Comparison of ENCODE assay signal across 13 cellular contexts in genomic region chr16:1335996-1336395, GRCh38. TPM values are rescaled to one million over a fixed set of nuclear protein-coding genes. Genes with fewer than 3 reads are reported as not detected.
DNase-seq lines count a peak whose midpoint lies in the region; ATAC-seq, FAIRE-seq and TF ChIP-seq lines count a peak whose summit lies in the region.
"Had no signal": no experiment of that assay in that cellular context is flagged by ENCODE, and none has a peak within 500 bp of the region (broad histone marks: within the 10 kb centered on the region; RNA-seq: fewer than 3 reads in every experiment).

No MANE protein-coding gene starts in this region.

- H3K9ac ChIP-seq in BLaER1 treated with 17β-estradiol and CSF1 and Interleukin-3, amounts not matched to agents 10 nM and 100 nM: no peak overlapping the region

- no peak for ATAC-seq in activated T-cell treated with anti-CD3 and anti-CD28 coated beads, Interleukin-2, amount 50 U/mL, for 4 hours
- ATAC-seq: activated CD4-positive, alpha-beta T cell treated with anti-CD3 and anti-CD28 coated beads for 36 hours had no signal

- peak overlapping the region in 8 of 11 experiments; percentile 24 to 65 (median 50); a peak in 12 of 22 replicates for H3K4me2 ChIP-seq in BLaER1 treated with 17β-estradiol and CSF1 and Interleukin-3, amounts not matched to agents 10 nM and 100 nM

- peaks cover 0 to 6% (median 0%) of the 10 kb centered on the region in 11 experiments; a peak in 1 of 22 replicates for H3K9me3 ChIP-seq in BLaER1 treated with 17β-estradiol and CSF1 and Interleukin-3, amounts not matched to agents 10 nM and 100 nM (replicated peaks in 1 of 11)
- peaks cover 3% of the 10 kb centered on the region for H3K9me3 ChIP-seq in WERI-Rb-1 (ENCODE audit: severe bottlenecking)

- 0 out of 2 replicates have a peak, but pooled peaks have one; percentile 14 for TF ChIP-seq CTCF in WERI-Rb-1 (IDR thresholded peaks at IDR 0.05; ENCODE audit: low read depth, low read length)

- H3K4me1 ChIP-seq in BLaER1 treated with 17β-estradiol and CSF1 and Interleukin-3, amounts not matched to agents 10 nM and 100 nM: peaks cover 16 to 82% (median 71%) of the 10 kb centered on the region in 10 experiments

- H3K36me3 Mint-ChIP-seq in activated T-cell treated with anti-CD3 and anti-CD28 coated beads, Interleukin-2, amount 50 U/mL, for 4 hours (ENCODE audit: insufficient read depth): no peaks in the 10 kb centered on the region

- H4K20me1 ChIP-seq in BLaER1 treated with 17β-estradiol and CSF1 and Interleukin-3, amounts not matched to agents 10 nM and 100 nM: peaks cover 0 to 85% (median 52%) of the 10 kb centered on the region in 11 experiments; a peak in 18 of 22 replicates

- peak; percentile 17 for DNase-seq in Daoy (ENCODE audit: low read depth)
- DNase-seq in WERI-Rb-1: no peak
- DNase-seq in DMS153 treated with DMSO at 0.1 percent for 48 hours (lab: John Stamatoyannopoulos, UW; ENCODE audit: unreplicated experiment): no peak
- DNase-seq in NCI-H1694 (lab: John Stamatoyannopoulos, UW): no peak
- DNase-seq in H54 (ENCODE audit: insufficient read length, low spot score): no peak
- DNase-seq in activated T-cell treated with anti-CD3 and anti-CD28 coated beads, Interleukin-2, amount 50 U/mL, for 4 hours: no peak
- DNase-seq: activated CD4-positive, alpha-beta T cell treated with anti-CD3 and anti-CD28 coated beads for 36 hours; activated T-cell treated with anti-CD3 and anti-CD28 coated beads, Interleukin-2, amount 50 U/mL, for 24 hours; dermis blood vessel endothelial cell; NCI-H226 had no signal

- no peak for FAIRE-seq in H54 (lab: Jason Lieb, UNC)

- no peak overlapping the region for H3K27ac ChIP-seq in BLaER1 treated with 17β-estradiol and CSF1 and Interleukin-3, amounts not matched to agents 10 nM and 100 nM
- no peak overlapping the region for H3K27ac ChIP-seq in WERI-Rb-1
- H3K27ac ChIP-seq in layer of hippocampus (ENCODE audit: low read depth, low read length): peak overlapping the region; percentile 38

- H3K4me3 ChIP-seq in BLaER1 treated with 17β-estradiol and CSF1 and Interleukin-3, amounts not matched to agents 10 nM and 100 nM: no peak overlapping the region
- no peak overlapping the region for H3K4me3 ChIP-seq in WERI-Rb-1 (ENCODE audit: low read depth, low read length)

- H3K9me3 Mint-ChIP-seq in activated T-cell treated with anti-CD3 and anti-CD28 coated beads, Interleukin-2, amount 50 U/mL, for 4 hours: no peaks in the 10 kb centered on the region
- H3K9me3 Mint-ChIP-seq: activated T-cell treated with anti-CD3 and anti-CD28 coated beads, Interleukin-2, amount 50 U/mL, for 24 hours; T-helper 1 cell treated with Interleukin-12 subunit alpha and Interleukin-12 subunit beta and Interleukin-4 antibody, amounts not matched to agents 30 μg/mL and 1 μg/mL, for 36 hours had no signal

- no peak overlapping the region for H3K4me3 Mint-ChIP-seq in activated T-cell treated with anti-CD3 and anti-CD28 coated beads, Interleukin-2, amount 50 U/mL, for 4 hours
- H3K4me3 Mint-ChIP-seq: activated CD4-positive, alpha-beta T cell treated with anti-CD3 and anti-CD28 coated beads for 36 hours; activated T-cell treated with anti-CD3 and anti-CD28 coated beads, Interleukin-2, amount 50 U/mL, for 24 hours; T-helper 1 cell treated with Interleukin-12 subunit alpha and Interleukin-12 subunit beta and Interleukin-4 antibody, amounts not matched to agents 30 μg/mL and 1 μg/mL, for 36 hours had no signal

- no peak for TF ChIP-seq POLR2A in H54 (IDR thresholded peaks at IDR 0.05; ENCODE audit: low read depth, low read length)

- H3K36me3 ChIP-seq in BLaER1 treated with 17β-estradiol and CSF1 and Interleukin-3, amounts not matched to agents 10 nM and 100 nM: no peaks in the 10 kb centered on the region
- no peaks in the 10 kb centered on the region for H3K36me3 ChIP-seq in WERI-Rb-1

- H3K27me3 Mint-ChIP-seq in activated T-cell treated with anti-CD3 and anti-CD28 coated beads, Interleukin-2, amount 50 U/mL, for 4 hours (ENCODE audit: low read depth): peaks cover 18% of the 10 kb centered on the region

- peaks cover 61 to 75% (median 71%) of the 10 kb centered on the region in 11 experiments for H3K27me3 ChIP-seq in BLaER1 treated with 17β-estradiol and CSF1 and Interleukin-3, amounts not matched to agents 10 nM and 100 nM
- H3K27me3 ChIP-seq in WERI-Rb-1 (ENCODE audit: insufficient read depth, low read depth, severe bottlenecking) (peaks cover 77% of the 10 kb centered on the region), layer of hippocampus (ENCODE audit: control insufficient read depth, insufficient read depth, low read length) (peaks cover 40% of the 10 kb centered on the region)

- H3K4me1 Mint-ChIP-seq in activated T-cell treated with anti-CD3 and anti-CD28 coated beads, Interleukin-2, amount 50 U/mL, for 4 hours (ENCODE audit: low read depth): peaks cover 20% of the 10 kb centered on the region

RNA-seq across cellular contexts. Expression of gene BAIAP3, which starts 2.6 kb away (rescaled TPM):
- total RNA-seq in Daoy (2014; rRNA removed; shearing (Covaris generic)): 0.11 and 1.2 TPM in 2 replicates
- under 1 TPM; 0.08 to 0.24 (median 0.16) TPM for total RNA-seq in activated T-cell treated with anti-CD3 and anti-CD28 coated beads, Interleukin-2, amount 50 U/mL, for 4 hours

RNA-seq across cellular contexts. Expression of gene TSR3, which starts 15.7 kb away (rescaled TPM):
- total RNA-seq in Daoy (2014; rRNA removed; shearing (Covaris generic)): 95.5 and 103 TPM in 2 replicates
- 100 to 1,000 TPM; 108 to 133 (median 112) TPM for total RNA-seq in activated T-cell treated with anti-CD3 and anti-CD28 coated beads, Interleukin-2, amount 50 U/mL, for 4 hours

RNA-seq across cellular contexts. Expression of gene GNPTG, which starts 15.7 kb away (rescaled TPM):
- total RNA-seq in Daoy (2014; rRNA removed; shearing (Covaris generic)): 10.8 and 15.9 TPM in 2 replicates
- total RNA-seq in activated T-cell treated with anti-CD3 and anti-CD28 coated beads, Interleukin-2, amount 50 U/mL, for 4 hours: 10 to 100 TPM; 21.8 to 27.4 (median 23.1) TPM

RNA-seq across cellular contexts. Expression of gene UBE2I, which starts 26.6 kb away (rescaled TPM):
- 37.6 and 69.5 TPM in 2 replicates for total RNA-seq in Daoy (2014; rRNA removed; shearing (Covaris generic))
- total RNA-seq in activated T-cell treated with anti-CD3 and anti-CD28 coated beads, Interleukin-2, amount 50 U/mL, for 4 hours: 100 to 1,000 TPM; 234 to 251 (median 247) TPM
